Comparison of ENCODE assay signal across 1 cellular context in genomic region chr5:151694035-151694485, GRCh38.
TF ChIP-seq lines count a peak whose summit lies in the region.

No MANE protein-coding gene starts in this region.

TF ChIP-seq in HepG2, 621 proteins besides CTCF, POLR2A, EP300 and RAD21 (continued from another document and continues in another):
- TF ChIP-seq ZNF781 (CRISPR knock-in tag; IDR thresholded peaks at IDR 0.05; ENCODE audit: borderline replicate concordance, not compliant biosample characterization) (no peak), ZNF710 (CRISPR knock-in tag; IDR thresholded peaks at IDR 0.05; ENCODE audit: borderline replicate concordance) (0 out of 2 replicates have a peak, but pooled peaks have one; percentile 40), GATAD2A (CRISPR knock-in tag; IDR thresholded peaks at IDR 0.05) (peak; percentile 66), RXRB (CRISPR knock-in tag; IDR thresholded peaks at IDR 0.05; ENCODE audit: borderline replicate concordance) (peak; percentile 70; the same call in 1 of the 2 replicates), ZNF646 (CRISPR knock-in tag; IDR thresholded peaks at IDR 0.05) (no peak), PRDM10 (CRISPR knock-in tag; IDR thresholded peaks at IDR 0.05; ENCODE audit: low read depth) (peak; percentile 97), TARDBP (CRISPR knock-in tag; IDR thresholded peaks at IDR 0.05) (no peak), ZNF362 (CRISPR knock-in tag; IDR thresholded peaks at IDR 0.05; ENCODE audit: borderline replicate concordance) (peak; percentile 86), CCDC6 (CRISPR knock-in tag; IDR thresholded peaks at IDR 0.05) (no peak), ZNF557 (CRISPR knock-in tag; IDR thresholded peaks at IDR 0.05) (no peak), ZNF792 (CRISPR knock-in tag; IDR thresholded peaks at IDR 0.05) (peak; percentile 31; the same call in 1 of the 2 replicates), GPN1 (CRISPR knock-in tag; IDR thresholded peaks at IDR 0.05; ENCODE audit: borderline replicate concordance) (no peak), ZBTB26 (CRISPR knock-in tag; IDR thresholded peaks at IDR 0.05; ENCODE audit: borderline replicate concordance) (no peak), MED1 (CRISPR knock-in tag; IDR thresholded peaks at IDR 0.05) (0 out of 2 replicates have a peak, but pooled peaks have one; percentile 15), NCOR1 (IDR thresholded peaks at IDR 0.05; ENCODE audit: borderline replicate concordance, low read length) (peak; percentile 67; the same call in 1 of the 2 replicates), RCOR2 (CRISPR knock-in tag; IDR thresholded peaks at IDR 0.05) (peak; percentile 74), ZNF234 (CRISPR knock-in tag; conservative IDR thresholded peaks at IDR 0.05) (no peak), PTBP1 (IDR thresholded peaks at IDR 0.05; ENCODE audit: low read depth, low read length, poor library complexity, severe bottlenecking) (no peak), IRF2 (CRISPR knock-in tag; IDR thresholded peaks at IDR 0.05) (no peak), MAFG (CRISPR knock-in tag; IDR thresholded peaks at IDR 0.05) (no peak), SMAD3 (CRISPR knock-in tag; IDR thresholded peaks at IDR 0.05) (no peak), RARG (CRISPR knock-in tag; IDR thresholded peaks at IDR 0.05; ENCODE audit: low read depth) (no peak), GLI4 (CRISPR knock-in tag; IDR thresholded peaks at IDR 0.05; ENCODE audit: borderline replicate concordance) (no peak), MTA1 (CRISPR knock-in tag; IDR thresholded peaks at IDR 0.05; ENCODE audit: borderline replicate concordance) (no peak), HINFP (CRISPR knock-in tag; IDR thresholded peaks at IDR 0.05; ENCODE audit: low read depth) (no peak), FOXJ3 (CRISPR knock-in tag; IDR thresholded peaks at IDR 0.05; ENCODE audit: borderline replicate concordance) (no peak), ZFYVE20 (CRISPR knock-in tag; IDR thresholded peaks at IDR 0.05; ENCODE audit: borderline replicate concordance, low read depth) (no peak), MEF2D (CRISPR knock-in tag; IDR thresholded peaks at IDR 0.05) (0 out of 2 replicates have a peak, but pooled peaks have one; percentile 35), SNRNP70 (IDR thresholded peaks at IDR 0.05; ENCODE audit: low read depth, low read length) (no peak), HNRNPLL (IDR thresholded peaks at IDR 0.05; ENCODE audit: low read depth, low read length, poor library complexity, severe bottlenecking) (no peak), MAF1 (CRISPR knock-in tag; IDR thresholded peaks at IDR 0.05; ENCODE audit: borderline replicate concordance) (0 out of 2 replicates have a peak, but pooled peaks have one; percentile 38), NFE2L1 (CRISPR knock-in tag; IDR thresholded peaks at IDR 0.05; ENCODE audit: borderline replicate concordance) (no peak), ZNF501 (CRISPR knock-in tag; IDR thresholded peaks at IDR 0.05) (no peak), ZNF775 (CRISPR knock-in tag; IDR thresholded peaks at IDR 0.05; ENCODE audit: borderline replicate concordance) (no peak), SRSF9 (IDR thresholded peaks at IDR 0.05; ENCODE audit: borderline replicate concordance, insufficient read depth, low read depth, low read length, poor library complexity, severe bottlenecking) (no peak), JUNB (CRISPR knock-in tag; IDR thresholded peaks at IDR 0.05; ENCODE audit: borderline replicate concordance) (no peak), ARID4A (CRISPR knock-in tag; IDR thresholded peaks at IDR 0.05; ENCODE audit: borderline replicate concordance) (no peak), ZNF724P (CRISPR knock-in tag; IDR thresholded peaks at IDR 0.05; ENCODE audit: borderline replicate concordance) (no peak)
